In the genomic region with DNA sequence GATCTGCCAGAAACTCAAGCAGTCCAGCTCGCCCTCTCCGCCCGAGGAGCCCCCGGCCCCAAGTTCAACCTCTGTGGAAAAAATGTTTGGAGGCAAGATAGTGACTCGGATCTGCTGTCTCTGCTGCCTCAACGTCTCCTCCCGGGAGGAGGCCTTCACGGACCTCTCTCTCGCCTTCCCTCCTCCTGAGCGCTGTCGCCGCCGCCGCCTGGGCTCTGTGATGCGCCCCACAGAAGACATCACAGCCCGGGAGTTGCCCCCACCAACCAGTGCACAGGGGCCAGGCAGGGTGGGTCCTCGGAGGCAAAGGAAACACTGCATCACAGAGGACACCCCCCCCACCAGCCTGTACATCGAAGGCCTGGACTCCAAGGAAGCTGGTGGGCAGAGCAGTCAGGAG, we compare ENCODE assay signal across 21 cellular contexts. TPM values are rescaled to one million over a fixed set of nuclear protein-coding genes. Genes with fewer than 3 reads are reported as not detected.
DNase-seq lines count a peak whose midpoint lies in the region; ATAC-seq lines count a peak whose summit lies in the region.
"Had no signal": no experiment of that assay in that cellular context is flagged by ENCODE, and none has a peak within 500 bp of the region (broad histone marks: within the 10 kb centered on the region; RNA-seq: fewer than 3 reads in every experiment).

No MANE protein-coding gene starts in this region.

- H3K27ac Mint-ChIP-seq in stimulated activated naive CD8-positive, alpha-beta T cell treated with anti-CD3 and anti-CD28 coated beads, Interleukin-15, amount 100 ng/mL, for 72 hours, result peak overlapping the region in 1 of 2 donors; percentile 64
- peak overlapping the region; percentile 100 for H3K27ac Mint-ChIP-seq in T-helper 17 cell

- no peak overlapping the region for H2BK15ac ChIP-seq in neuronal stem cell (ENCODE audit: low read length)

- no peak overlapping the region for H4K8ac ChIP-seq in neuronal stem cell (ENCODE audit: low read depth, low read length)

- peak; percentile 16 for ATAC-seq in stimulated activated naive CD8-positive, alpha-beta T cell treated with anti-CD3 and anti-CD28 coated beads, Interleukin-15, amount 100 ng/mL, for 72 hours
- ATAC-seq in stimulated activated naive CD8-positive, alpha-beta T cell treated with anti-CD3 and anti-CD28 coated beads, Interleukin-15, Interleukin-2, amounts not matched to agents 100 U/mL and 50 U/mL, for 24 hours, result no peak
- no peak for ATAC-seq in T-helper 17 cell
- ATAC-seq in activated CD4-positive, CD25-positive, alpha-beta regulatory T cell treated with anti-CD3 and anti-CD28 coated beads, Interleukin-2, amount 50 U/mL, for 24 hours, result no peak

- no peak overlapping the region for H2AFZ ChIP-seq in neuronal stem cell (ENCODE audit: low read length)
- H2AFZ ChIP-seq: GM23248, PC-9 had no signal

- no peak overlapping the region for H2BK12ac ChIP-seq in neuronal stem cell (ENCODE audit: low read length)

- no peak overlapping the region for H4K91ac ChIP-seq in neuronal stem cell (ENCODE audit: low read depth, low read length, poor library complexity)

- H3K4me1 ChIP-seq in neuronal stem cell (ENCODE audit: control insufficient read depth in 2 of 2, insufficient read depth in 1 of 2, low read depth in 1 of 2, low read length in 2 of 2), result peaks cover 0 to 4% of the 10 kb centered on the region in 2 donors
- H3K4me1 ChIP-seq: HAP-1, SJCRH30 had no signal

- no peak overlapping the region for H3K4me2 ChIP-seq in neuronal stem cell (ENCODE audit: insufficient read depth, low read length, poor library complexity, severe bottlenecking)
- H3K4me2 ChIP-seq: PC-9 had no signal

- no peaks in the 10 kb centered on the region for H3K9me3 Mint-ChIP-seq in stimulated activated naive CD8-positive, alpha-beta T cell treated with anti-CD3 and anti-CD28 coated beads, Interleukin-15, amount 100 ng/mL, for 72 hours

- H3K9me3 ChIP-seq in T-helper 17 cell (ENCODE audit: control insufficient read depth, low read length, poor library complexity, severe bottlenecking) (no peaks in the 10 kb centered on the region), neuronal stem cell (replicated peaks in 1 of 2; ENCODE audit: control insufficient read depth in 2 of 2, insufficient read depth in 1 of 2, low read depth in 1 of 2, low read length in 2 of 2) (peaks cover 3 to 10% of the 10 kb centered on the region in 2 donors)
- H3K9me3 ChIP-seq: MG63, SJCRH30 had no signal

- peaks cover 4% of the 10 kb centered on the region for H3K4me1 Mint-ChIP-seq in stimulated activated naive CD8-positive, alpha-beta T cell treated with anti-CD3 and anti-CD28 coated beads, Interleukin-15, amount 100 ng/mL, for 72 hours
- H3K4me1 Mint-ChIP-seq in T-helper 17 cell, result peaks cover 16% of the 10 kb centered on the region

- no peak overlapping the region for H2AK5ac ChIP-seq in neuronal stem cell (ENCODE audit: low read depth, low read length)

- DNase-seq in stimulated activated naive CD8-positive, alpha-beta T cell treated with anti-CD3 and anti-CD28 coated beads, Interleukin-15, amount 100 ng/mL, for 72 hours, result no peak
- DNase-seq in stimulated activated naive CD8-positive, alpha-beta T cell treated with anti-CD3 and anti-CD28 coated beads, Interleukin-15, Interleukin-2, amounts not matched to agents 100 U/mL and 50 U/mL, for 24 hours, result no peak
- DNase-seq in T-helper 17 cell (no peak), neuronal stem cell (ENCODE audit: low spot score) (no peak), HK-2 (ENCODE audit: unreplicated experiment) (no peak)
- DNase-seq in activated naive CD4-positive, alpha-beta T cell treated with Interleukin-2 at 50 U/mL for 16 hours, result no peak
- DNase-seq: AML-193, DMS153, GM23248, IMR-90, Karpas-422, MG63, NCI-H1092, NCI-H146, NCI-H2029 treated with DMSO at 0.1 percent for 48 hours, NCI-H2171, NCI-H526, PC-9, SJCRH30 had no signal

- H3K36me3 ChIP-seq in neuronal stem cell (replicated peaks in 1 of 2; ENCODE audit: control insufficient read depth in 2 of 2, insufficient read depth in 2 of 2, low read length in 2 of 2), result peaks cover 8 to 52% of the 10 kb centered on the region in 2 donors
- H3K36me3 ChIP-seq: MG63, SJCRH30 had no signal

- H3K36me3 Mint-ChIP-seq in T-helper 17 cell (ENCODE audit: low read depth), result peaks cover 4% of the 10 kb centered on the region

- H3K14ac ChIP-seq in neuronal stem cell (ENCODE audit: low read length), result no peak overlapping the region

- H3K27ac ChIP-seq in neuronal stem cell (replicated peaks; ENCODE audit: low read length), result no peak overlapping the region
- H3K27ac ChIP-seq: GM23248, PC-9, SJCRH30 had no signal

- H3K9ac ChIP-seq in neuronal stem cell (ENCODE audit: low read depth, low read length, poor library complexity), result peak overlapping the region; percentile 13
- H3K9ac ChIP-seq: GM23248 had no signal

- H3K4ac ChIP-seq in neuronal stem cell (ENCODE audit: low read length), result no peak overlapping the region

- no CpG with 5 or more reads among the region's 18 CpGs for WGBS in neuronal stem cell (ENCODE audit: extremely low coverage in 2 of 2, insufficient read length in 2 of 2, insufficient replicate concordance in 1 of 2), 2 donors

- H2BK5ac ChIP-seq in neuronal stem cell (ENCODE audit: low read length), result peak overlapping the region; percentile 17

- H3K79me1 ChIP-seq in neuronal stem cell (ENCODE audit: low read depth, low read length), result no peaks in the 10 kb centered on the region

- H3K18ac ChIP-seq in neuronal stem cell (ENCODE audit: low read length), result no peak overlapping the region

- H3K27me3 ChIP-seq in neuronal stem cell (ENCODE audit: control insufficient read depth in 3 of 3, insufficient read depth in 3 of 3, low read depth in 1 of 3, low read length in 3 of 3), result no peaks in the 10 kb centered on the region
- H3K27me3 ChIP-seq: MG63, SJCRH30 had no signal

- H3K4me3 ChIP-seq in neuronal stem cell (ENCODE audit: low read length in 2 of 2), result no peak overlapping the region
- H3K4me3 ChIP-seq: GM23248, HAP-1, MG63, PC-9, SJCRH30 had no signal

- no peak overlapping the region for H2BK120ac ChIP-seq in neuronal stem cell (ENCODE audit: low read depth, low read length)

- H3K4me3 Mint-ChIP-seq in stimulated activated naive CD8-positive, alpha-beta T cell treated with anti-CD3 and anti-CD28 coated beads, Interleukin-15, amount 100 ng/mL, for 72 hours, result no peak overlapping the region
- peak overlapping the region; percentile 61 for H3K4me3 Mint-ChIP-seq in T-helper 17 cell

- H3K27me3 Mint-ChIP-seq in stimulated activated naive CD8-positive, alpha-beta T cell treated with anti-CD3 and anti-CD28 coated beads, Interleukin-15, amount 100 ng/mL, for 72 hours, result no peaks in the 10 kb centered on the region
- H3K27me3 Mint-ChIP-seq in T-helper 17 cell, result no peaks in the 10 kb centered on the region

- H3K23ac ChIP-seq in neuronal stem cell (ENCODE audit: low read depth, low read length, poor library complexity), result no peak overlapping the region

RNA-seq across cellular contexts. Expression of a gene that starts 20.8 kb away (rescaled TPM):
- 10 to 100 TPM; 10.5 to 13.4 TPM for total RNA-seq in T-helper 17 cell
- polyA plus RNA-seq in neuronal stem cell (2013, experiment 1 of 2), result 4.6 TPM
- polyA plus RNA-seq in neuronal stem cell (2013, experiment 2 of 2), result 4.7 TPM

RNA-seq across cellular contexts. Expression of a gene that starts 21.1 kb away (rescaled TPM):
- 1 to 10 TPM; 2.4 to 4.0 TPM for total RNA-seq in T-helper 17 cell
- polyA plus RNA-seq in neuronal stem cell (2013, experiment 1 of 2), result 2.4 TPM
- polyA plus RNA-seq in neuronal stem cell (2013, experiment 2 of 2), result 2.6 TPM
